ENCODE assay signal across 8 cellular contexts in the genomic region with DNA sequence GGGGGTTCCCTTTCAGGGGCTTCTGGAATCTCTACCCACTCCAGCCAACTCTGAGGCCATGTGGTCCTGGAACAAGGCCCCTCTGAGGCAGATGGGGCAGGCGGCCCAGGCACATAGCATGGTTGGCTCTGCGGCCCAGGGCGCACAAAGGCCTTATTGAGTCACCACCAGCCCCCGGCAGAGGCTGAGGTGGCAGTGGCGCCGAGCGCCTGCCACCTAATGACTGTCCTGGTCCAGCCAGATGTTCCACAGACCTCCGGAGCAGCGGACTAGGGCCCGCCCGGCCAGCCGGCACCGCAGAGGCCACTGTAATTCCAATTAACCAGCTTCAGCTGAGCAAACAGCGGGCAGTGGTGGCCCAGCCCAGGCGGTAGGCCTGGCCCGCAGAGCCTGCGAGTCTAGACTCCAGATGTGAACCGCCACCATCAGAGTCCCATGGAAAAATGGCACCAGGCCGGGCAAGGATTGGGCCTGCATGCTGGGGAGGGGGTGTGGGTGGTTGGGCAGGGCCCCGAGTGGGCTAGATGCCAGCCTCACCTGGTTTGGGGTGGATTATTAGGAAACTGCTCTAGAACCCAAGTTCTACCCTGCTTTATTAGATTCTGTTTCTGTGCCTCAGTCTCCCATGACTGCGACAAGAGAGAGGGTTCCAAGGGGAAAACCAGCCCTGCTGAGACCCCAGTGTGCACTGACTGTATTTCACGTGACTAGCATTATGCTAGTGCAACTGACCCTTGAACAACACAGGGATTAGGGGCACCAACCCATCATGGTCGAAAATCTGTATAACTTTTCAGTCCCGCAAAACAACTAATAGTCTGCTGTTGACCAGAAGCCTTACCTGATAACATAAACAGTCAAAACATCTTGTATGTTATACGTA. TPM values are rescaled to one million over a fixed set of nuclear protein-coding genes. Genes with fewer than 3 reads are reported as not detected.
DNase-seq lines count a peak whose midpoint lies in the region; ATAC-seq and TF ChIP-seq lines count a peak whose summit lies in the region.

No MANE protein-coding gene starts in this region.

- peak overlapping the region; percentile 80 for H3K27ac ChIP-seq in cardiac muscle cell
- peak overlapping the region in 3 of 5 donors; percentile 89 to 95 (median 93) for H3K27ac ChIP-seq in adrenal gland
- peak overlapping the region; percentile 13 for H3K27ac ChIP-seq in mesodermal cell (ENCODE audit: low read depth, low read length, severe bottlenecking)
- H3K27ac ChIP-seq in upper lobe of left lung, result peak overlapping the region; percentile 89 to 97 (median 92)

- TF ChIP-seq POLR2A in adrenal gland (IDR thresholded peaks at IDR 0.05) (no peak), upper lobe of left lung (IDR thresholded peaks at IDR 0.05) (no peak)

- no peaks in the 10 kb centered on the region for H3K27me3 ChIP-seq in cardiac muscle cell
- no peaks in the 10 kb centered on the region for H3K27me3 ChIP-seq in adrenal gland
- H3K27me3 ChIP-seq in upper lobe of left lung, result no peaks in the 10 kb centered on the region

- ATAC-seq in left cardiac atrium (no peak), upper lobe of left lung (ENCODE audit: low FRiP score in 2 of 2) (no peak), HG03565 (IDR thresholded peaks at IDR 0.05; ENCODE audit: unreplicated experiment) (no peak), HG03108 (IDR thresholded peaks at IDR 0.05; ENCODE audit: unreplicated experiment) (no peak)

- no peak for TF ChIP-seq CTCF in cardiac muscle cell (IDR thresholded peaks at IDR 0.05; ENCODE audit: low read depth, low read length)
- no peak for TF ChIP-seq CTCF in adrenal gland (IDR thresholded peaks at IDR 0.05)
- TF ChIP-seq CTCF in upper lobe of left lung (IDR thresholded peaks at IDR 0.05), result no peak

- WGBS in adrenal gland, 4 donors, result 91 to 95% (median 92%) methylated on average over 9 to 25 of the region's 25 CpGs
- WGBS in mesodermal cell (ENCODE audit: insufficient coverage in 2 of 2), 2 experiments, result 96 to 97% methylated on average over 20 to 24 of the region's 25 CpGs
- 95 to 99% methylated on average over 6 to 12 of the region's 25 CpGs for WGBS in upper lobe of left lung, 2 donors

- peaks cover 20% of the 10 kb centered on the region for H3K4me1 ChIP-seq in cardiac muscle cell (ENCODE audit: low read depth)
- H3K4me1 ChIP-seq in adrenal gland (replicated peaks in 1 of 2), result peaks cover 13 to 24% of the 10 kb centered on the region in 2 donors
- H3K4me1 ChIP-seq in mesodermal cell (ENCODE audit: control insufficient read depth, insufficient read depth, low read length, poor library complexity, severe bottlenecking), result peaks cover 44% of the 10 kb centered on the region
- peaks cover 35 to 55% (median 49%) of the 10 kb centered on the region in 4 donors for H3K4me1 ChIP-seq in upper lobe of left lung

- H3K9me3 ChIP-seq in cardiac muscle cell (ENCODE audit: low read depth) (no peaks in the 10 kb centered on the region), adrenal gland (replicated peaks in 1 of 3) (no peaks in the 10 kb centered on the region), mesodermal cell (ENCODE audit: control insufficient read depth, low read length) (no peaks in the 10 kb centered on the region), upper lobe of left lung (no peaks in the 10 kb centered on the region)

- intact Hi-C loops in left cardiac atrium (cut with DNase I) (loop anchor here (2.0 to 5.0 kb wide), 2 partner anchors 42 to 141 kb away; no protein-coding TSS in a partner anchor), adrenal gland (cut with DNase I) (loop anchor here in 1 of 2 donors (5.0 kb wide), 1 partner anchor 151 kb away; the partner anchor contains the start of gene BCL2L1)

- TF ChIP-seq EP300 in upper lobe of left lung (IDR thresholded peaks at IDR 0.05), result no peak

- no peak overlapping the region for H3K4me3 ChIP-seq in cardiac muscle cell
- H3K4me3 ChIP-seq in adrenal gland, result no peak overlapping the region
- no peak overlapping the region for H3K4me3 ChIP-seq in mesodermal cell (ENCODE audit: extremely low read depth, insufficient read depth, low read length, poor library complexity, severe bottlenecking)
- H3K4me3 ChIP-seq in upper lobe of left lung, result no peak overlapping the region

- H3K36me3 ChIP-seq in cardiac muscle cell (no peaks in the 10 kb centered on the region), adrenal gland (replicated peaks in 1 of 2) (peaks cover 0 to 11% of the 10 kb centered on the region in 2 donors), mesodermal cell (ENCODE audit: control insufficient read depth, insufficient read depth, low read length) (peaks cover 30% of the 10 kb centered on the region), upper lobe of left lung (peaks cover 4 to 34% (median 13%) of the 10 kb centered on the region in 4 donors)

- DNase-seq in cardiac muscle cell (ENCODE audit: low read depth in 1 of 2, low spot score in 1 of 2), result no peak
- no peak for DNase-seq in left cardiac atrium
- peak in 2 of 7 donors; percentile 24 to 77 for DNase-seq in adrenal gland
- peak in 1 of 2 donors; percentile 84 for DNase-seq in upper lobe of left lung
- no peak for DNase-seq in glomerular visceral epithelial cell (ENCODE audit: extremely low spot score)

RNA-seq across cellular contexts. Expression of gene ID1, which starts 34.1 kb away (rescaled TPM):
- total RNA-seq in cardiac muscle cell (596 and 766 TPM in 2 replicates), left cardiac atrium (100 to 1,000 TPM; 103 to 222 TPM), adrenal gland (100 to 1,000 TPM in 7 of 8 donors, 10 to 100 TPM in 1; 60.7 to 468 (median 113) TPM), upper lobe of left lung (100 to 1,000 TPM; 226 to 911 (median 570) TPM)
- polyA plus RNA-seq in cardiac muscle cell (152 and 223 TPM in 2 replicates), adrenal gland (100 to 1,000 TPM in 2 of 3 donors, 10 to 100 TPM in 1; 19.8 to 357 (median 192) TPM)
- 455 TPM for polyA plus RNA-seq in mesodermal cell (2013, experiment 1 of 2)
- polyA plus RNA-seq in mesodermal cell (2013, experiment 2 of 2), result 320 TPM

RNA-seq across cellular contexts. Expression of gene HM13, which starts 56.7 kb away (rescaled TPM):
- total RNA-seq in cardiac muscle cell, result 49.8 and 62.6 TPM in 2 replicates
- 125 and 170 TPM in 2 replicates for polyA plus RNA-seq in cardiac muscle cell
- 10 to 100 TPM; 64.9 to 88.9 TPM for total RNA-seq in left cardiac atrium
- 100 to 1,000 TPM in 6 of 8 donors, 10 to 100 TPM in 2; 80.5 to 356 (median 153) TPM for total RNA-seq in adrenal gland
- 100 to 1,000 TPM; 177 to 241 (median 236) TPM for polyA plus RNA-seq in adrenal gland
- polyA plus RNA-seq in mesodermal cell (2013, experiment 1 of 2), result 110 TPM
- 92.7 TPM for polyA plus RNA-seq in mesodermal cell (2013, experiment 2 of 2)
- total RNA-seq in upper lobe of left lung, result 100 to 1,000 TPM in 2 of 6 donors, 10 to 100 TPM in 4; 58.7 to 186 (median 81.6) TPM

Comparison
In these comparisons a context has a peak if more than half of its experiments do, and no peak if none do; other contexts are left out.
1. H3K27ac ChIP-seq: peak in every context shown above with its lines; median percentile 93 in adrenal gland; 92 in upper lobe of left lung; 80 in cardiac muscle cell; 13 in mesodermal cell.